16 cellular contexts compared by ENCODE assay signal in the genomic region with DNA sequence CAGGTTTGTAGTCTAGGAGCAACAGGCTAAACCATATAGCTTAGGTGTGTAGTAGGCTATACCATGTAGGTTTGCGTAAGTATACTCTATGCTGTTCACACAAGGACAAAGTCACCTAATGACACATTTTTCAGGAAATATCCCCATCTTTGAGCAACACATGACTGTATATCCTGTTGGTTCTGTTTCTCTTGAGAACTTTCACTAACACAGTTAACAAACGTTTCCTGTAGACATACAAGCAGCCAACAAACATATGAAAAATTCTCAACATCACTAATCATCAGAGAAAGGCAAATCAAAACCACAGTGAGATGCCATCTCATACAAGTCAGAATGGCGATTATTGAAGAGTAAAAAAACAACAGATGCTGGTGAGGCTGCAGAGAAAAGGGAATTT.
DNase-seq lines count a peak whose midpoint lies in the region; ATAC-seq and TF ChIP-seq lines count a peak whose summit lies in the region.
"Had no signal": no experiment of that assay in that cellular context is flagged by ENCODE, and none has a peak within 500 bp of the region (broad histone marks: within the 10 kb centered on the region; RNA-seq: fewer than 3 reads in every experiment).

No MANE protein-coding gene starts in this region.

- intact Hi-C loops in IMR-90 (cut with micrococcal nuclease), result no loop called here

- no peak for TF ChIP-seq RAD21 in IMR-90 (IDR thresholded peaks at IDR 0.05; ENCODE audit: low read length)

- H3K9me3 Mint-ChIP-seq in WTC11, result peaks cover 5% of the 10 kb centered on the region

- no peaks in the 10 kb centered on the region; the same call in 1 of the 2 replicates for H3K9me1 ChIP-seq in IMR-90 (ENCODE audit: insufficient read depth, low read length)

- no peaks in the 10 kb centered on the region for H4K20me1 ChIP-seq in IMR-90 (ENCODE audit: insufficient read depth, low read length)

- CTCF ChIA-PET in IMR-90 (lab: Yijun Ruan, JAX), result no interaction called here
- CTCF ChIA-PET in WTC11 (lab: Charles Lee), result no interaction called here

- no peak overlapping the region for H2AK9ac ChIP-seq in IMR-90 (replicated peaks; ENCODE audit: low read depth, low read length, poor library complexity)

- no peak overlapping the region for H3K4me3 Mint-ChIP-seq in WTC11

- H3K27me3 ChIP-seq in IMR-90 (ENCODE audit: control insufficient read depth, insufficient read depth, low read length) (no peaks in the 10 kb centered on the region), kidney epithelial cell (ENCODE audit: control insufficient read depth, insufficient read depth, low read length) (no peaks in the 10 kb centered on the region)
- H3K27me3 ChIP-seq: BE2C, transverse colon had no signal

- peak overlapping the region; percentile 11; the same call in 1 of the 2 replicates for H3K18ac ChIP-seq in IMR-90 (ENCODE audit: low read depth, low read length)

- H3K4me1 Mint-ChIP-seq in WTC11, result peaks cover 5% of the 10 kb centered on the region; the same call in 1 of the 2 replicates

- no peak for TF ChIP-seq CTCF in IMR-90 (conservative IDR thresholded peaks at IDR 0.05; ENCODE audit: low read depth, low read length)
- no peak for TF ChIP-seq CTCF in choroid plexus epithelial cell (conservative IDR thresholded peaks at IDR 0.05; ENCODE audit: low read depth, low read length)
- no peak for TF ChIP-seq CTCF in kidney epithelial cell (IDR thresholded peaks at IDR 0.05; ENCODE audit: insufficient read depth, low read length, poor library complexity, severe bottlenecking)
- no peak for TF ChIP-seq CTCF in WTC11 (IDR thresholded peaks at IDR 0.05)

- H3K23ac ChIP-seq in IMR-90 (ENCODE audit: low read depth, low read length), result peak overlapping the region; percentile 44; the same call in 1 of the 2 replicates

- no peaks in the 10 kb centered on the region for H3K36me3 Mint-ChIP-seq in WTC11

- peak overlapping the region in 1 of 2 experiments; percentile 28; a peak in 1 of 4 replicates for H4K8ac ChIP-seq in IMR-90 (ENCODE audit: low read depth in 2 of 2, low read length in 2 of 2)

- peak; percentile 49 for DNase-seq in AG08395 (ENCODE audit: low spot score)
- DNase-seq in IMR-90, result peak; percentile 95
- peak; percentile 85 for DNase-seq in choroid plexus epithelial cell (ENCODE audit: low read depth)
- DNase-seq in kidney epithelial cell (ENCODE audit: low read depth), result peak; percentile 51
- no peak for DNase-seq in stimulated activated CD4-positive, alpha-beta T cell treated with anti-CD3 and anti-CD28 coated beads, Interleukin-15, amount 100 ng/mL, for 24 hours
- no peak for DNase-seq in WTC11 (ENCODE audit: low spot score)
- no peak for DNase-seq in GM19238 (ENCODE audit: insufficient read length, low spot score)
- DNase-seq: activated naive CD4-positive, alpha-beta T cell treated with Interleukin-2 at 50 U/mL for 16 hours; BE2C; DND-41; NCI-H187; NCI-H774; posterior cingulate gyrus; transverse colon had no signal

- peak overlapping the region; percentile 83 for H2BK5ac ChIP-seq in IMR-90 (ENCODE audit: low read depth, low read length, poor library complexity, severe bottlenecking)

- H2BK15ac ChIP-seq in IMR-90 (ENCODE audit: low read depth, low read length), result peak overlapping the region; percentile 18; the same call in 1 of the 3 replicates

- no TSS peak for BruUV-seq in IMR-90 (replicated peaks; lab: Mats Ljungman, UMichigan)

- H3K14ac ChIP-seq in IMR-90 (replicated peaks; ENCODE audit: low read depth, low read length), result no peak overlapping the region

- peak overlapping the region; percentile 38; the same call in 1 of the 2 replicates for H3K4ac ChIP-seq in IMR-90 (ENCODE audit: low read depth, low read length)

- peak overlapping the region; percentile 36; the same call in 1 of the 2 replicates for H2BK20ac ChIP-seq in IMR-90 (ENCODE audit: low read depth, low read length)

- H3K9me3 ChIP-seq in IMR-90 (ENCODE audit: control insufficient read depth, insufficient read depth, low read length), result no peaks in the 10 kb centered on the region
- H3K9me3 ChIP-seq: BE2C had no signal

- no peaks in the 10 kb centered on the region for H3K27me3 Mint-ChIP-seq in WTC11 (ENCODE audit: low read depth)

- in situ Hi-C loops in IMR-90 (cut with MboI; ENCODE audit: low sequenced_read_pairs), result no loop called here

- WGBS in IMR-90 (ENCODE audit: extremely low coverage in 2 of 2, insufficient read length in 1 of 2), 2 experiments, result no CpG with 5 or more reads among the region's 3 CpGs

- peak overlapping the region; percentile 14; the same call in 1 of the 2 replicates for H2BK120ac ChIP-seq in IMR-90 (ENCODE audit: low read depth, low read length)

- H3K9ac ChIP-seq in IMR-90 (ENCODE audit: low read depth, low read length), result no peak overlapping the region
- H3K9ac ChIP-seq: KMS-11 had no signal

- H4K91ac ChIP-seq in IMR-90 (ENCODE audit: insufficient read depth, low read depth, low read length), result no peak overlapping the region

- no peak for TF ChIP-seq POLR2A in IMR-90 (IDR thresholded peaks at IDR 0.05; ENCODE audit: low read depth, low read length)

- no peaks in the 10 kb centered on the region for H3K36me3 ChIP-seq in IMR-90 (ENCODE audit: control insufficient read depth, insufficient read depth, low read length)
- H3K36me3 ChIP-seq in kidney epithelial cell (ENCODE audit: control insufficient read depth, insufficient read depth, low read length), result no peaks in the 10 kb centered on the region
- H3K36me3 ChIP-seq: BE2C, transverse colon had no signal

- H2AK5ac ChIP-seq in IMR-90 (ENCODE audit: low read depth, low read length), result no peak overlapping the region; the same call in 1 of the 2 replicates

- ATAC-seq in IMR-90 (ENCODE audit: low read depth) (peak; percentile 92), WTC11 (no peak), GM19452 (IDR thresholded peaks at IDR 0.05; ENCODE audit: unreplicated experiment) (no peak)

- H3K4me3 ChIP-seq in IMR-90 (ENCODE audit: insufficient read depth, low read depth, low read length) (no peak overlapping the region), choroid plexus epithelial cell (ENCODE audit: low read depth, low read length) (no peak overlapping the region), kidney epithelial cell (ENCODE audit: low read depth, low read length) (no peak overlapping the region)
- H3K4me3 ChIP-seq: transverse colon had no signal

- POLR2A ChIA-PET in IMR-90 (lab: Charles Lee; ENCODE audit: unreplicated experiment), result no interaction called here
- POLR2A ChIA-PET in WTC11 (lab: Charles Lee), result no interaction called here

- H3K56ac ChIP-seq in IMR-90 (ENCODE audit: extremely low read depth, insufficient read depth, low read length), result no peak overlapping the region

- H3K4me2 ChIP-seq in IMR-90 (ENCODE audit: low read depth, low read length), result peak overlapping the region; percentile 27; the same call in 1 of the 2 replicates
- H3K4me2 ChIP-seq: KMS-11 had no signal

- H3K79me1 ChIP-seq in IMR-90 (ENCODE audit: low read depth in 1 of 2, low read length in 2 of 2), result peaks cover 7 to 18% of the 10 kb centered on the region in 2 experiments

- H4K5ac ChIP-seq in IMR-90 (ENCODE audit: low read depth, low read length), result no peak overlapping the region

- dilution Hi-C loops in IMR-90 (cut with HindIII; ENCODE audit: low sequenced_read_pairs, unreplicated experiment), result no loop called here

- no peak overlapping the region for H2AFZ ChIP-seq in IMR-90 (replicated peaks; ENCODE audit: low read length, poor library complexity)

- H3K27ac Mint-ChIP-seq in WTC11, result no peak overlapping the region

- H3K27ac ChIP-seq in IMR-90 (ENCODE audit: insufficient read depth, low read length), result no peak overlapping the region
- H3K27ac ChIP-seq: KMS-11, transverse colon had no signal

- no peaks in the 10 kb centered on the region; the same call in 1 of the 2 replicates for H3K4me1 ChIP-seq in IMR-90 (ENCODE audit: control insufficient read depth, insufficient read depth, low read length)
- H3K4me1 ChIP-seq: BE2C, transverse colon had no signal

TF ChIP-seq in IMR-90, 13 proteins besides CTCF, POLR2A, EP300 and RAD21:
- TF ChIP-seq, protein P1, sequence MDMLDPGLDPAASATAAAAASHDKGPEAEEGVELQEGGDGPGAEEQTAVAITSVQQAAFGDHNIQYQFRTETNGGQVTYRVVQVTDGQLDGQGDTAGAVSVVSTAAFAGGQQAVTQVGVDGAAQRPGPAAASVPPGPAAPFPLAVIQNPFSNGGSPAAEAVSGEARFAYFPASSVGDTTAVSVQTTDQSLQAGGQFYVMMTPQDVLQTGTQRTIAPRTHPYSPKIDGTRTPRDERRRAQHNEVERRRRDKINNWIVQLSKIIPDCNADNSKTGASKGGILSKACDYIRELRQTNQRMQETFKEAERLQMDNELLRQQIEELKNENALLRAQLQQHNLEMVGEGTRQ (IDR thresholded peaks at IDR 0.05; ENCODE audit: low read depth, low read length), result no peak; the same call in 1 of the 2 replicates
- TF ChIP-seq CEBPB (IDR thresholded peaks at IDR 0.05; ENCODE audit: low read depth, low read length), result peak; percentile 86
- TF ChIP-seq BHLHE40 (IDR thresholded peaks at IDR 0.05; ENCODE audit: low read depth, low read length), result peak; percentile 31; the same call in 1 of the 2 replicates
- TF ChIP-seq NFE2L2 (IDR thresholded peaks at IDR 0.05; ENCODE audit: low read depth, low read length), result no peak

TF ChIP-seq in WTC11, 78 proteins besides CTCF, POLR2A, EP300 and RAD21 (continues in another document):
- TF ChIP-seq, protein P2, sequence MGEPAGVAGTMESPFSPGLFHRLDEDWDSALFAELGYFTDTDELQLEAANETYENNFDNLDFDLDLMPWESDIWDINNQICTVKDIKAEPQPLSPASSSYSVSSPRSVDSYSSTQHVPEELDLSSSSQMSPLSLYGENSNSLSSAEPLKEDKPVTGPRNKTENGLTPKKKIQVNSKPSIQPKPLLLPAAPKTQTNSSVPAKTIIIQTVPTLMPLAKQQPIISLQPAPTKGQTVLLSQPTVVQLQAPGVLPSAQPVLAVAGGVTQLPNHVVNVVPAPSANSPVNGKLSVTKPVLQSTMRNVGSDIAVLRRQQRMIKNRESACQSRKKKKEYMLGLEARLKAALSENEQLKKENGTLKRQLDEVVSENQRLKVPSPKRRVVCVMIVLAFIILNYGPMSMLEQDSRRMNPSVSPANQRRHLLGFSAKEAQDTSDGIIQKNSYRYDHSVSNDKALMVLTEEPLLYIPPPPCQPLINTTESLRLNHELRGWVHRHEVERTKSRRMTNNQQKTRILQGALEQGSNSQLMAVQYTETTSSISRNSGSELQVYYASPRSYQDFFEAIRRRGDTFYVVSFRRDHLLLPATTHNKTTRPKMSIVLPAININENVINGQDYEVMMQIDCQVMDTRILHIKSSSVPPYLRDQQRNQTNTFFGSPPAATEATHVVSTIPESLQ (CRISPR knock-in tag; IDR thresholded peaks at IDR 0.05), result no peak
- no peak for TF ChIP-seq TP53 (CRISPR knock-in tag; IDR thresholded peaks at IDR 0.05)

Comparison
In these comparisons a context has a peak if more than half of its experiments do, and no peak if none do; other contexts are left out.
1. DNase-seq: peak in AG08395 (single experiment), IMR-90 (single experiment), choroid plexus epithelial cell (single experiment) and kidney epithelial cell (single experiment); none in stimulated activated CD4-positive, alpha-beta T cell treated with anti-CD3 and anti-CD28 coated beads, Interleukin-15, amount 100 ng/mL, for 24 hours (single experiment), WTC11 (single experiment) and GM19238 (single experiment).